In the genomic region with DNA sequence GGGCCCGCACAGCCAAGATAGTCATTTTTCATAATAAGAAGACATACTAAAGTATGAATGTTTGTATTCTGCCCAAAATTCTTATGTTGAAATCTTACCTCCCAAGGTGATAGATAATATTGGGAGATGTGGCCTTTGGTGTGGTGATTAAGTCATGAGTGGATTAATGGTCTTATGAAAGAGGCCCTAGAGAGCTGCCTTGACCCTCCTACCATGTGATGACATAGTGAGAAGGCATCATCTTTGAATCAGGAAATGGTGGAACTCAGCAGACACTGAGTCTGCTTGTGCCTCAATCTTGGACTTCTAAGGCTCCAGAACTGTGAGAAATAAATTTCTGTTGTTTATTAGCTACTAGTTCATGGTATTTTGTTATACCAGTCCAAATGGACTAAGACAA, we compare ENCODE assay signal across 14 cellular contexts.
"Had no signal": no experiment of that assay in that cellular context is flagged by ENCODE, and none has a peak within 500 bp of the region (broad histone marks: within the 10 kb centered on the region; RNA-seq: fewer than 3 reads in every experiment).

No MANE protein-coding gene starts in this region.

- H3K27me3 ChIP-seq: neural progenitor cell, tibial artery, uterus had no signal

- H3K36me3 ChIP-seq: neural progenitor cell, tibial artery, uterus had no signal

- H2AFZ ChIP-seq: neural progenitor cell, parathyroid adenoma had no signal

- H3K4me3 Mint-ChIP-seq: activated B cell treated with CpG ODN at 0.5 μM for 24 hours; activated CD4-positive, alpha-beta T cell treated with anti-CD3 and anti-CD28 coated beads, Interleukin-2, amount 10 ng/mL, durations not matched to agents 24 days and 14 days; activated naive CD4-positive, alpha-beta T cell treated with anti-CD3 and anti-CD28 coated beads for 36 hours; activated T-helper 1 cell treated with anti-CD3 and anti-CD28 coated beads, Interleukin-12 subunit alpha, Interleukin-12 subunit beta, Interleukin-2, Interleukin-4 antibody, amounts not matched to agents 30 ng/mL and 10 ng/mL and 1 ng/mL, durations not matched to agents 14 hours and 24 hours and 36 hours; mesothelial cell of epicardium; neural progenitor cell had no signal

- H3K4me1 ChIP-seq: neural progenitor cell, parathyroid adenoma, tibial artery had no signal

- H3K27ac ChIP-seq: neural progenitor cell, parathyroid adenoma, skin epidermis, tibial artery, uterus had no signal

- DNase-seq: activated B cell treated with CpG ODN at 0.5 μM for 24 hours; activated CD4-positive, alpha-beta T cell treated with anti-CD3 and anti-CD28 coated beads, Interleukin-2, amount 10 ng/mL, durations not matched to agents 24 days and 14 days; activated naive CD4-positive, alpha-beta T cell treated with anti-CD3 and anti-CD28 coated beads for 36 hours; amygdala; hypothalamus; stimulated activated CD4-positive, alpha-beta T cell treated with anti-CD3 and anti-CD28 coated beads, Interleukin-4, amount 100 ng/mL, for 4 hours; tibial artery; uterus had no signal

- H3K4me2 ChIP-seq: neural progenitor cell had no signal

- H3K27me3 Mint-ChIP-seq: activated B cell treated with CpG ODN at 0.5 μM for 24 hours; activated CD4-positive, alpha-beta T cell treated with anti-CD3 and anti-CD28 coated beads, Interleukin-2, amount 10 ng/mL, durations not matched to agents 24 days and 14 days had no signal

- H3K79me2 ChIP-seq: parathyroid adenoma had no signal

- FAIRE-seq: endothelial cell of umbilical vein had no signal

- H3K36me3 Mint-ChIP-seq: neural progenitor cell had no signal

- H3K4me1 Mint-ChIP-seq: neural progenitor cell had no signal

- H3K9me3 Mint-ChIP-seq: activated T-helper 1 cell treated with anti-CD3 and anti-CD28 coated beads, Interleukin-12 subunit alpha, Interleukin-12 subunit beta, Interleukin-2, Interleukin-4 antibody, amounts not matched to agents 30 ng/mL and 10 ng/mL and 1 ng/mL, durations not matched to agents 14 hours and 24 hours and 36 hours had no signal

- H3K4me3 ChIP-seq: neural progenitor cell, skin epidermis, tibial artery, uterus had no signal

- H3K9ac ChIP-seq: neural progenitor cell, parathyroid adenoma had no signal

- H3K9me3 ChIP-seq: uterus had no signal

- H3K27ac Mint-ChIP-seq: activated B cell treated with CpG ODN at 0.5 μM for 24 hours; activated CD4-positive, alpha-beta T cell treated with anti-CD3 and anti-CD28 coated beads, Interleukin-2, amount 10 ng/mL, durations not matched to agents 24 days and 14 days; activated naive CD4-positive, alpha-beta T cell treated with anti-CD3 and anti-CD28 coated beads for 36 hours; activated T-helper 1 cell treated with anti-CD3 and anti-CD28 coated beads, Interleukin-12 subunit alpha, Interleukin-12 subunit beta, Interleukin-2, Interleukin-4 antibody, amounts not matched to agents 30 ng/mL and 10 ng/mL and 1 ng/mL, durations not matched to agents 14 hours and 24 hours and 36 hours; mesothelial cell of epicardium; neural progenitor cell had no signal
